ENCODE assay signal across 8 cellular contexts in the genomic region with DNA sequence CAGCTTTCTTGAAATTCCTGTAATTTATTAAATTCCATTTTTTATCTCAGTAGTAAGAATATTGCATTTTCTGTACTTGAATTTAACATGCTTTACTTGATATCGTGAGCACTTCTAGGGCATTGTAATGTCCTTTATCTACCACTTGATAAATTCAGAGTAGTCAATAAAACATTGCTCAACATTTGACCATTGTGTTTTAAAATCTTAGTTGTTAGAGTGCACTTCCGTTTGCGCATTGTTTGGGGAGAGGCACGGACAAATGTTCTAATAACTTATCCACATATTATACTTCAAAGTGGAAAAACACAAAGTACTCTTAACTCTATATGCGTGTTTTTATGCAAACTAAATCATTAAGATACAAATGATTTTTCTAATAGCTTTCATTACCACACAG. TPM values are rescaled to one million over a fixed set of nuclear protein-coding genes. Genes with fewer than 3 reads are reported as not detected.
DNase-seq lines count a peak whose midpoint lies in the region; ATAC-seq and TF ChIP-seq lines count a peak whose summit lies in the region.

No MANE protein-coding gene starts in this region.

- peak overlapping the region; percentile 94 for H3K27ac Mint-ChIP-seq in activated naive CD8-positive, alpha-beta T cell

- peak overlapping the region; percentile 47 for H3K9ac ChIP-seq in HUES48 (ENCODE audit: low read depth, low read length)

- no peaks in the 10 kb centered on the region for H3K27me3 Mint-ChIP-seq in activated naive CD8-positive, alpha-beta T cell

- peaks cover 20% of the 10 kb centered on the region for H3K36me3 Mint-ChIP-seq in activated naive CD8-positive, alpha-beta T cell

- intact Hi-C loops in left ventricle myocardium inferior (cut with micrococcal nuclease), result no loop called here
- intact Hi-C loops in sciatic nerve (cut with DNase I), result no loop called here

- no peaks in the 10 kb centered on the region for H3K27me3 ChIP-seq in HUES48 (ENCODE audit: control insufficient read depth, insufficient read depth, low read length)
- no peaks in the 10 kb centered on the region for H3K27me3 ChIP-seq in left ventricle myocardium inferior (ENCODE audit: low read depth)

- peak overlapping the region; percentile 96 for H3K4me3 Mint-ChIP-seq in activated naive CD8-positive, alpha-beta T cell

- DNase-seq in DMS114 treated with DMSO at 0.1 percent for 48 hours (lab: John Stamatoyannopoulos, UW; ENCODE audit: unreplicated experiment) (peak; percentile 37), left ventricle myocardium inferior (no peak), sciatic nerve (ENCODE audit: low spot score) (no peak), mesenteric fat pad (ENCODE audit: low spot score) (no peak), SHP77 (lab: John Stamatoyannopoulos, UW) (no peak)

- peak; percentile 26 for TF ChIP-seq CTCF in left ventricle myocardium inferior (IDR thresholded peaks at IDR 0.05; ENCODE audit: borderline replicate concordance)

- H3K9me3 ChIP-seq in HUES48 (ENCODE audit: control insufficient read depth, insufficient read depth, low read length), result peaks cover 7% of the 10 kb centered on the region; the same call in 1 of the 2 replicates
- peaks cover 8% of the 10 kb centered on the region for H3K9me3 ChIP-seq in left ventricle myocardium inferior (replicated peaks)

- H3K27ac ChIP-seq in HUES48 (ENCODE audit: low read depth, low read length), result peak overlapping the region; percentile 91
- H3K27ac ChIP-seq in left ventricle myocardium inferior (replicated peaks), result peak overlapping the region; percentile 95

- ATAC-seq in sciatic nerve, result peak; percentile 61
- ATAC-seq in GM19463 (IDR thresholded peaks at IDR 0.05; ENCODE audit: unreplicated experiment), result no peak

- no peaks in the 10 kb centered on the region for H3K9me3 Mint-ChIP-seq in activated naive CD8-positive, alpha-beta T cell (ENCODE audit: low read depth)

- H3K36me3 ChIP-seq in HUES48 (ENCODE audit: control insufficient read depth, insufficient read depth, low read length), result peaks cover 8% of the 10 kb centered on the region
- H3K36me3 ChIP-seq in left ventricle myocardium inferior, result peaks cover 8% of the 10 kb centered on the region

- peaks cover 14% of the 10 kb centered on the region for H3K4me1 ChIP-seq in HUES48 (ENCODE audit: control insufficient read depth, insufficient read depth, low read length)
- peaks cover 46% of the 10 kb centered on the region for H3K4me1 ChIP-seq in left ventricle myocardium inferior

- H3K4me3 ChIP-seq in HUES48 (ENCODE audit: low read depth, low read length), result peak overlapping the region; percentile 93
- peak overlapping the region; percentile 86 for H3K4me3 ChIP-seq in left ventricle myocardium inferior

- H3K4me1 Mint-ChIP-seq in activated naive CD8-positive, alpha-beta T cell (ENCODE audit: low read depth), result peaks cover 47% of the 10 kb centered on the region

RNA-seq across cellular contexts. Expression of gene FAM227B, which starts 0.4 kb away (rescaled TPM):
- total RNA-seq in left ventricle myocardium inferior (18.5 TPM), sciatic nerve (13.4 TPM), mesenteric fat pad (0.71 TPM)

RNA-seq across cellular contexts. Expression of gene DTWD1, which starts 0.7 kb away (rescaled TPM):
- total RNA-seq in left ventricle myocardium inferior (20.6 TPM), sciatic nerve (62.1 TPM), mesenteric fat pad (30.7 TPM)
